In genomic region chr16:2009791-2010510, GRCh38 we compare ENCODE assay signal across 8 cellular contexts. TPM values are rescaled to one million over a fixed set of nuclear protein-coding genes. Genes with fewer than 3 reads are reported as not detected.
DNase-seq lines count a peak whose midpoint lies in the region; ATAC-seq lines count a peak whose summit lies in the region.

ZNF598 (minus strand) TSS chr16:2009821.

- H3K27ac ChIP-seq in cingulate gyrus (ENCODE audit: low read depth, low read length), result peak within 1 kb of the TSS; percentile 83

- DNase-seq in NK-92 treated with Interleukin-12 subunit alpha and Interleukin-12 subunit beta, amount 100 ng/mL, for 24 hours (lab: John Stamatoyannopoulos, UW), result peak; percentile 80
- DNase-seq in NK-92 (lab: John Stamatoyannopoulos, UW; ENCODE audit: unreplicated experiment) (no peak), NCI-H226 (peak; percentile 82), left colon (peak; percentile 79 to 87)
- DNase-seq in activated CD4-positive, alpha-beta T cell treated with anti-CD3 and anti-CD28 coated beads for 24 hours (ENCODE audit: low read depth in 2 of 2), result peak; percentile 66 to 69
- peak in 3 of 4 experiments; percentile 68 to 75 (median 68) for DNase-seq in stimulated activated CD4-positive, alpha-beta T cell treated with anti-CD3 and anti-CD28 coated beads, Interleukin-1b, Interleukin-23, amount 100 ng/mL, for 24 hours (ENCODE audit: low read depth in 4 of 4, low spot score in 1 of 4)

- ATAC-seq in HG03064 (IDR thresholded peaks at IDR 0.05; ENCODE audit: low read depth, unreplicated experiment) (peak; percentile 74), left colon (peak; percentile 82)

- intact Hi-C loops in left colon (cut with DNase I, micrococcal nuclease), result loop anchor here in 1 of 2 donors (10.0 kb wide), 1 partner anchor 135 kb away; the partner anchor contains the start of gene RAB26

RNA-seq across cellular contexts. Expression of gene ZNF598, which starts in this region (rescaled TPM):
- total RNA-seq in left colon, result 10 to 100 TPM; 45.8 to 52.8 TPM
